In genomic region chr16:10641953-10642949, GRCh38 we compare ENCODE assay signal across 1 cellular context.
TF ChIP-seq lines count a peak whose summit lies in the region.

No MANE protein-coding gene starts in this region.

TF ChIP-seq in HepG2, 621 proteins besides CTCF, POLR2A, EP300 and RAD21 (continued from another document and continues in another):
- TF ChIP-seq ZNF687 (CRISPR knock-in tag; IDR thresholded peaks at IDR 0.05) (peak; percentile 29; the same call in 1 of the 2 replicates), ZNF772 (CRISPR knock-in tag; IDR thresholded peaks at IDR 0.05) (peak; percentile 81), NR0B2 (CRISPR knock-in tag; IDR thresholded peaks at IDR 0.05) (no peak), ZNF207 (IDR thresholded peaks at IDR 0.05; ENCODE audit: borderline replicate concordance) (no peak), ASH2L (IDR thresholded peaks at IDR 0.05; ENCODE audit: insufficient read length, low read depth, low read length) (no peak), ZNF678 (CRISPR knock-in tag; IDR thresholded peaks at IDR 0.05) (no peak), ATF7 (IDR thresholded peaks at IDR 0.05) (no peak), ATF7 (CRISPR knock-in tag; IDR thresholded peaks at IDR 0.05) (no peak; the same call in 1 of the 2 replicates), ZNF891 (CRISPR knock-in tag; IDR thresholded peaks at IDR 0.05) (no peak), CSRNP2 (CRISPR knock-in tag; conservative IDR thresholded peaks at IDR 0.05; ENCODE audit: low read depth) (no peak), IRF9 (CRISPR knock-in tag; IDR thresholded peaks at IDR 0.05; ENCODE audit: borderline replicate concordance) (peak; percentile 63; the same call in 1 of the 2 replicates), ZNF878 (CRISPR knock-in tag; IDR thresholded peaks at IDR 0.05) (no peak; the same call in 1 of the 2 replicates), GLI4 (CRISPR knock-in tag; IDR thresholded peaks at IDR 0.05; ENCODE audit: borderline replicate concordance) (no peak), PRPF4 (IDR thresholded peaks at IDR 0.05; ENCODE audit: low read depth, low read length, poor library complexity, severe bottlenecking) (no peak), ATF3 (CRISPR knock-in tag; IDR thresholded peaks at IDR 0.05) (no peak), GPN1 (CRISPR knock-in tag; IDR thresholded peaks at IDR 0.05; ENCODE audit: borderline replicate concordance) (no peak), GATAD2A (CRISPR knock-in tag; IDR thresholded peaks at IDR 0.05) (peak; percentile 80; the same call in 1 of the 2 replicates), ZNF263 (CRISPR knock-in tag; IDR thresholded peaks at IDR 0.05) (peak; percentile 71), HDAC1 (CRISPR knock-in tag; IDR thresholded peaks at IDR 0.05) (0 out of 2 replicates have a peak, but pooled peaks have one; percentile 41), SIX4 (CRISPR knock-in tag; IDR thresholded peaks at IDR 0.05) (peak; percentile 96), SOX6 (IDR thresholded peaks at IDR 0.05) (no peak), SOX6 (CRISPR knock-in tag; IDR thresholded peaks at IDR 0.05) (peak; percentile 93), SATB2 (CRISPR knock-in tag; IDR thresholded peaks at IDR 0.05) (no peak), GATA4 (IDR thresholded peaks at IDR 0.05; ENCODE audit: borderline replicate concordance, low read depth) (peak; percentile 96), NFAT5 (CRISPR knock-in tag; IDR thresholded peaks at IDR 0.05) (no peak), SMYD3 (CRISPR knock-in tag; IDR thresholded peaks at IDR 0.05) (peak; percentile 35; the same call in 1 of the 2 replicates), DNMT1 (CRISPR knock-in tag; IDR thresholded peaks at IDR 0.05) (no peak; the same call in 1 of the 2 replicates), ZNF614 (CRISPR knock-in tag; IDR thresholded peaks at IDR 0.05; ENCODE audit: borderline replicate concordance) (peak; percentile 75; the same call in 1 of the 2 replicates), ZNF749 (CRISPR knock-in tag; IDR thresholded peaks at IDR 0.05; ENCODE audit: borderline replicate concordance) (no peak), ZSCAN29 (CRISPR knock-in tag; conservative IDR thresholded peaks at IDR 0.05) (peak; percentile 48), HHEX (CRISPR knock-in tag; IDR thresholded peaks at IDR 0.05) (peak; percentile 32; the same call in 1 of the 2 replicates), CHD2 (IDR thresholded peaks at IDR 0.05; ENCODE audit: low read depth, low read length) (no peak), DRAP1 (CRISPR knock-in tag; IDR thresholded peaks at IDR 0.05) (peak; percentile 45; the same call in 1 of the 2 replicates), MXI1 (IDR thresholded peaks at IDR 0.05; ENCODE audit: borderline replicate concordance, low read depth, low read length) (no peak), MTA3 (CRISPR knock-in tag; IDR thresholded peaks at IDR 0.05) (no peak), ZGPAT (CRISPR knock-in tag; IDR thresholded peaks at IDR 0.05) (peak; percentile 26; the same call in 1 of the 2 replicates), ZNF501 (CRISPR knock-in tag; IDR thresholded peaks at IDR 0.05) (no peak), AHDC1 (CRISPR knock-in tag; IDR thresholded peaks at IDR 0.05; ENCODE audit: borderline replicate concordance) (no peak), SP4 (CRISPR knock-in tag; IDR thresholded peaks at IDR 0.05) (no peak), ZNF292 (CRISPR knock-in tag; IDR thresholded peaks at IDR 0.05; ENCODE audit: borderline replicate concordance, low read depth) (0 out of 2 replicates have a peak, but pooled peaks have one; percentile 11), KDM4B (CRISPR knock-in tag; IDR thresholded peaks at IDR 0.05) (no peak), CCDC6 (CRISPR knock-in tag; IDR thresholded peaks at IDR 0.05) (no peak), FIP1L1 (IDR thresholded peaks at IDR 0.05; ENCODE audit: borderline replicate concordance, insufficient read depth, low read depth, low read length) (no peak)
